8 cellular contexts compared by ENCODE assay signal in genomic region chr12:132558861-132559623, GRCh38. TPM values are rescaled to one million over a fixed set of nuclear protein-coding genes. Genes with fewer than 3 reads are reported as not detected.
DNase-seq lines count a peak whose midpoint lies in the region; ATAC-seq and TF ChIP-seq lines count a peak whose summit lies in the region.

No MANE protein-coding gene starts in this region.

- H3K36me3 ChIP-seq in PC-3 (ENCODE audit: low read depth, low read length) (no peaks in the 10 kb centered on the region; the same call in 1 of the 2 replicates), sigmoid colon (no peaks in the 10 kb centered on the region)

- no peaks in the 10 kb centered on the region for H3K27me3 ChIP-seq in PC-3 (ENCODE audit: low read length)
- no peaks in the 10 kb centered on the region for H3K27me3 ChIP-seq in sigmoid colon

- CTCF ChIA-PET in PC-3 (lab: Charles Lee): interaction anchor here (0.9 kb wide), 1 partner anchor 56 kb away, joined by 5 read pairs; no protein-coding TSS in a partner anchor

- TF ChIP-seq POLR2A in sigmoid colon (IDR thresholded peaks at IDR 0.05): no peak

- H3K9me2 ChIP-seq in PC-3 (replicated peaks; ENCODE audit: low read length): no peaks in the 10 kb centered on the region

- ATAC-seq in PC-3 (no peak), GM21447 (IDR thresholded peaks at IDR 0.05; ENCODE audit: unreplicated experiment) (no peak)

- TF ChIP-seq CTCF in PC-3 (conservative IDR thresholded peaks at IDR 0.05; ENCODE audit: low read depth, low read length) (no peak), epithelial cell of esophagus (IDR thresholded peaks at IDR 0.05; ENCODE audit: insufficient read depth, low read depth, low read length, missing control alignments) (no peak), sigmoid colon (IDR thresholded peaks at IDR 0.05) (no peak)

- H3K9me3 ChIP-seq in PC-3 (ENCODE audit: low read length): no peaks in the 10 kb centered on the region
- H3K9me3 ChIP-seq in sigmoid colon: no peaks in the 10 kb centered on the region

- H3K27ac ChIP-seq in PC-3 (ENCODE audit: low read length): no peak overlapping the region
- H3K27ac ChIP-seq in sigmoid colon: no peak overlapping the region

- H3K4me1 ChIP-seq in PC-3 (ENCODE audit: insufficient read depth, low read length): 0 out of 2 replicates have a peak, but pooled peaks cover 4% of the 10 kb centered on the region
- peaks cover 0 to 23% (median 19%) of the 10 kb centered on the region in 4 donors for H3K4me1 ChIP-seq in sigmoid colon

- H3K79me2 ChIP-seq in PC-3 (ENCODE audit: low read length): peaks cover 39% of the 10 kb centered on the region

- no TSS peak for BruUV-seq in PC-3 (replicated peaks; lab: Mats Ljungman, UMichigan)

- H3K4me2 ChIP-seq in PC-3 (ENCODE audit: low read length): peak overlapping the region; percentile 91

- TF ChIP-seq EP300 in sigmoid colon (IDR thresholded peaks at IDR 0.05): no peak

- no peak overlapping the region for H2AFZ ChIP-seq in PC-3 (ENCODE audit: low read length)

- H3F3A ChIP-seq in PC-3 (ENCODE audit: low read length, unreplicated experiment): no peaks in the 10 kb centered on the region

- H4K20me1 ChIP-seq in PC-3 (ENCODE audit: low read length): peaks cover 20% of the 10 kb centered on the region

- intact Hi-C loops in PC-3 (cut with micrococcal nuclease): no loop called here
- intact Hi-C loops in sigmoid colon (cut with DNase I): no loop called here

- POLR2A ChIA-PET in PC-3 (lab: Charles Lee; ENCODE audit: unreplicated experiment): interaction anchor here (0.6 kb wide), 1 partner anchor 145 kb away, joined by 3 read pairs; no protein-coding TSS in a partner anchor

- H3K9ac ChIP-seq in PC-3 (ENCODE audit: low read length): peak overlapping the region; percentile 37; the same call in 1 of the 2 replicates

- 41 to 66% methylated on average over 45 of the region's 45 CpGs for WGBS in sigmoid colon, 2 donors

- H3K4me3 ChIP-seq in GM08714 (ENCODE audit: low read length) (peak overlapping the region; percentile 66; the same call in 1 of the 2 replicates), PC-3 (ENCODE audit: low read length) (peak overlapping the region; percentile 78), epithelial cell of esophagus (ENCODE audit: low read length) (peak overlapping the region; percentile 49), sigmoid colon (peak overlapping the region; percentile 31 to 69 (median 58))

- DNase-seq in PC-3 (no peak), epithelial cell of esophagus (ENCODE audit: low read depth) (no peak), sigmoid colon (no peak), SIG-M5 treated with dmso at 0.1 percent for 504 hours (lab: John Stamatoyannopoulos, UW; ENCODE audit: unreplicated experiment) (no peak), medulla oblongata (ENCODE audit: extremely low spot score) (no peak), midbrain (lab: John Stamatoyannopoulos, UW) (no peak)

RNA-seq across cellular contexts. Expression of gene LRCOL1, which starts 51.3 kb away (rescaled TPM):
- total RNA-seq in PC-3 (2014; rRNA removed) (not detected in 2 replicates), sigmoid colon (1 to 10 TPM in 1 of 4 donors, under 1 TPM in 1, not detected in 2; 0.49 to 1.4 TPM)
- under 1 TPM in 1 of 3 donors, not detected in 2; 0.55 TPM for polyA plus RNA-seq in sigmoid colon

RNA-seq across cellular contexts. Expression of gene P2RX2, which starts 59.5 kb away (rescaled TPM):
- total RNA-seq in PC-3 (2014; rRNA removed): not detected in 2 replicates
- 1 to 10 TPM in 1 of 4 donors, under 1 TPM in 2, not detected in 1; 0.16 to 1.4 (median 0.36) TPM for total RNA-seq in sigmoid colon
- under 1 TPM in 2 of 3 donors, not detected in 1; 0.36 to 0.60 TPM for polyA plus RNA-seq in sigmoid colon
